ENCODE assay signal across 2 cellular contexts in genomic region chr2:43717323-43717722, GRCh38.
TF ChIP-seq lines count a peak whose summit lies in the region.

No MANE protein-coding gene starts in this region.

TF ChIP-seq in GM12891, 5 proteins besides CTCF, POLR2A, EP300 and RAD21 (continued from another document):
- TF ChIP-seq PAX5 (IDR thresholded peaks at IDR 0.05; ENCODE audit: insufficient read depth, low read length, severe bottlenecking) = no peak

TF ChIP-seq in GM12878, 131 proteins besides CTCF, POLR2A, EP300 and RAD21 (continued from another document):
- TF ChIP-seq SREBF1 (IDR thresholded peaks at IDR 0.05; ENCODE audit: low read length) (no peak), RBBP5 (conservative IDR thresholded peaks at IDR 0.05) (no peak), IKZF2 (IDR thresholded peaks at IDR 0.05) (no peak), BCLAF1 (IDR thresholded peaks at IDR 0.05) (no peak)
- TF ChIP-seq, protein P1, sequence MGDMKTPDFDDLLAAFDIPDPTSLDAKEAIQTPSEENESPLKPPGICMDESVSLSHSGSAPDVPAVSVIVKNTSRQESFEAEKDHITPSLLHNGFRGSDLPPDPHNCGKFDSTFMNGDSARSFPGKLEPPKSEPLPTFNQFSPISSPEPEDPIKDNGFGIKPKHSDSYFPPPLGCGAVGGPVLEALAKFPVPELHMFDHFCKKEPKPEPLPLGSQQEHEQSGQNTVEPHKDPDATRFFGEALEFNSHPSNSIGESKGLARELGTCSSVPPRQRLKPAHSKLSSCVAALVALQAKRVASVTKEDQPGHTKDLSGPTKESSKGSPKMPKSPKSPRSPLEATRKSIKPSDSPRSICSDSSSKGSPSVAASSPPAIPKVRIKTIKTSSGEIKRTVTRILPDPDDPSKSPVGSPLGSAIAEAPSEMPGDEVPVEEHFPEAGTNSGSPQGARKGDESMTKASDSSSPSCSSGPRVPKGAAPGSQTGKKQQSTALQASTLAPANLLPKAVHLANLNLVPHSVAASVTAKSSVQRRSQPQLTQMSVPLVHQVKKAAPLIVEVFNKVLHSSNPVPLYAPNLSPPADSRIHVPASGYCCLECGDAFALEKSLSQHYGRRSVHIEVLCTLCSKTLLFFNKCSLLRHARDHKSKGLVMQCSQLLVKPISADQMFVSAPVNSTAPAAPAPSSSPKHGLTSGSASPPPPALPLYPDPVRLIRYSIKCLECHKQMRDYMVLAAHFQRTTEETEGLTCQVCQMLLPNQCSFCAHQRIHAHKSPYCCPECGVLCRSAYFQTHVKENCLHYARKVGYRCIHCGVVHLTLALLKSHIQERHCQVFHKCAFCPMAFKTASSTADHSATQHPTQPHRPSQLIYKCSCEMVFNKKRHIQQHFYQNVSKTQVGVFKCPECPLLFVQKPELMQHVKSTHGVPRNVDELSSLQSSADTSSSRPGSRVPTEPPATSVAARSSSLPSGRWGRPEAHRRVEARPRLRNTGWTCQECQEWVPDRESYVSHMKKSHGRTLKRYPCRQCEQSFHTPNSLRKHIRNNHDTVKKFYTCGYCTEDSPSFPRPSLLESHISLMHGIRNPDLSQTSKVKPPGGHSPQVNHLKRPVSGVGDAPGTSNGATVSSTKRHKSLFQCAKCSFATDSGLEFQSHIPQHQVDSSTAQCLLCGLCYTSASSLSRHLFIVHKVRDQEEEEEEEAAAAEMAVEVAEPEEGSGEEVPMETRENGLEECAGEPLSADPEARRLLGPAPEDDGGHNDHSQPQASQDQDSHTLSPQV (IDR thresholded peaks at IDR 0.05) = no peak
TF ChIP-seq in GM12878: peak in this region for 1.
